Comparison of ENCODE assay signal across 21 cellular contexts in the genomic region with DNA sequence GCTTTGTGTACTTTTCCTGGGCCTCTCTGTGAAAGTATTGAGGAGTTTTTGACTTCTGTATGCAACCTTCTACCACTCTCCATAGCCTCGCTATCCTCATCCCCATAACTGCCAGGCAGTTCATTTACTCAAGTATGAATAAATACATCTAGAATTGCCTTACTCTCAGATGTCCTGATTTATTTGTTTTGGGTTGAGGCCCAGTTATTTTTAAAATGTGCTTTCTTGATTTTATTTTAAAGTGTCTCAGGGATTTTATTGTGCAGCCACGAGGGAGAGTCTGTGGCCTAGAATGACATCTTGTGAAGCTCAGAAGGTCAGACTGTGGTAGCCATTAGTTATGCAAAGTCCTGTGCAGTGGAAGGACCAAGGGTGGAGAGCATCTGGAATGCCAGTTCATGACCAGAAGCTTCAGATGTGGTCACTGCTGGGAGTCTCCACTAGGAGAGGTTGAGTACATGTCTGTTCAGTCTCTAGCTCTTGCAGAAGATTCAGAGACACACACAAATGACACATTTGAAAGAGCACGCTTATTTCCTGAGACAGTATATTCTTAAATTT.
DNase-seq lines count a peak whose midpoint lies in the region; ATAC-seq and TF ChIP-seq lines count a peak whose summit lies in the region.
"Had no signal": no experiment of that assay in that cellular context is flagged by ENCODE, and none has a peak within 500 bp of the region (broad histone marks: within the 10 kb centered on the region; RNA-seq: fewer than 3 reads in every experiment).

No MANE protein-coding gene starts in this region.

- CTCF ChIA-PET in T-cell (lab: Charles Lee) = no interaction called here

- H3K36me3 Mint-ChIP-seq in T-cell = no peaks in the 10 kb centered on the region
- H3K36me3 Mint-ChIP-seq: CD4-positive, CD25-positive, alpha-beta regulatory T cell had no signal

- no peak overlapping the region for H3K4me3 Mint-ChIP-seq in T-cell
- H3K4me3 Mint-ChIP-seq: CD4-positive, CD25-positive, alpha-beta regulatory T cell; HFFc6 had no signal

- H3K27ac Mint-ChIP-seq in T-cell = no peak overlapping the region
- H3K27ac Mint-ChIP-seq: CD4-positive, CD25-positive, alpha-beta regulatory T cell; HFFc6 had no signal

- TF ChIP-seq CTCF in C4-2B (conservative IDR thresholded peaks at IDR 0.05) (no peak; the same call in none of the 2 replicates), mucosa of descending colon (IDR thresholded peaks at IDR 0.05) (no peak)

- ATAC-seq in mucosa of descending colon (peak; percentile 11), Right ventricle myocardium inferior (no peak), T-cell (replicated peaks in 1 of 4) (no peak), GM18867 (IDR thresholded peaks at IDR 0.05; ENCODE audit: unreplicated experiment) (no peak)

- DNase-seq in NCI-H146 treated with DMSO at 0.1 percent for 48 hours (lab: John Stamatoyannopoulos, UW; ENCODE audit: unreplicated experiment) (peak; percentile 25), brain pericyte (ENCODE audit: low read depth, low spot score) (peak; percentile 3), mucosa of descending colon (no peak), Right ventricle myocardium inferior (ENCODE audit: missing footprints) (no peak), C1 segment of cervical spinal cord (lab: John Stamatoyannopoulos, UW) (no peak), T-cell (no peak)
- DNase-seq: AML-193; CD4-positive, CD25-positive, alpha-beta regulatory T cell; GF-D8; HFFc6; MG63; NCI-H1092 treated with DMSO at 0.1 percent for 48 hours; NCI-H187; NCI-H345; NCI-H69; NK-92 treated with Interleukin-12 subunit alpha and Interleukin-12 subunit beta, amount 100 ng/mL, for 24 hours; OCI-M1; RPMI8226 had no signal

- POLR2A ChIA-PET in T-cell (lab: Charles Lee) = no interaction called here

- no peaks in the 10 kb centered on the region for H3K27me3 Mint-ChIP-seq in T-cell
- H3K27me3 Mint-ChIP-seq: CD4-positive, CD25-positive, alpha-beta regulatory T cell had no signal

- intact Hi-C loops in mucosa of descending colon (cut with DNase I, micrococcal nuclease) (no loop called here), Right ventricle myocardium inferior (cut with DNase I) (no loop called here)

- peak overlapping the region; percentile 71; the same call in 1 of the 2 replicates for H3K27ac ChIP-seq in C4-2B
- H3K27ac ChIP-seq: KMS-11 had no signal

- H3K4me1 ChIP-seq in mucosa of descending colon (ENCODE audit: low read depth) = no peaks in the 10 kb centered on the region

- no peaks in the 10 kb centered on the region for H3K36me3 ChIP-seq in mucosa of descending colon (ENCODE audit: low read depth)
- H3K36me3 ChIP-seq: MG63 had no signal

- H3K9me3 Mint-ChIP-seq in T-cell = peaks cover 6 to 13% (median 12%) of the 10 kb centered on the region in 3 donors

- no peak overlapping the region for H3K4me3 ChIP-seq in mucosa of descending colon
- H3K4me3 ChIP-seq: MG63 had no signal

- H3K4me1 Mint-ChIP-seq in T-cell = no peaks in the 10 kb centered on the region
- H3K4me1 Mint-ChIP-seq: CD4-positive, CD25-positive, alpha-beta regulatory T cell had no signal

- H3K9me3 ChIP-seq in mucosa of descending colon = no peaks in the 10 kb centered on the region
- H3K9me3 ChIP-seq: MG63 had no signal

Comparison
In these comparisons a context has a peak if more than half of its experiments do, and no peak if none do; other contexts are left out.
1. DNase-seq: peak in NCI-H146 treated with DMSO at 0.1 percent for 48 hours (single experiment) and brain pericyte (single experiment); none in mucosa of descending colon (0 of 3), Right ventricle myocardium inferior (single experiment), C1 segment of cervical spinal cord (0 of 14) and T-cell (0 of 34).